In genomic region chr16:46658925-46659324, GRCh38 we compare ENCODE assay signal across 1 cellular context.
A peak's percentile ranks its signal among the peaks of the same experiment; 100 is the strongest.
TF ChIP-seq lines count a peak whose summit lies in the region.

No MANE protein-coding gene starts in this region.

TF ChIP-seq in GM12878, 131 proteins besides CTCF, POLR2A, EP300 and RAD21 (continued from another document and continues in another):
- TF ChIP-seq ZBTB40 (IDR thresholded peaks at IDR 0.05; ENCODE audit: borderline replicate concordance) = no peak
- TF ChIP-seq ZZZ3 (IDR thresholded peaks at IDR 0.05; ENCODE audit: control insufficient read depth, insufficient read length, low read depth) = no peak
- TF ChIP-seq BHLHE40 (IDR thresholded peaks at IDR 0.05; ENCODE audit: borderline replicate concordance in 1 of 2, low read depth in 2 of 2, low read length in 1 of 2) = no peak
- no peak for TF ChIP-seq MLLT1 (IDR thresholded peaks at IDR 0.05)
- TF ChIP-seq BCL3 (IDR thresholded peaks at IDR 0.05; ENCODE audit: borderline replicate concordance, insufficient read depth, low read depth, low read length, poor library complexity, severe bottlenecking) = peak; percentile 41
- TF ChIP-seq NFIC (IDR thresholded peaks at IDR 0.05; ENCODE audit: low read depth, low read length) = peak; percentile 78
- TF ChIP-seq YBX1 (IDR thresholded peaks at IDR 0.05) = no peak
- no peak for TF ChIP-seq CHD2 (IDR thresholded peaks at IDR 0.05; ENCODE audit: borderline replicate concordance, low read depth, low read length)
- no peak for TF ChIP-seq RBBP5 (conservative IDR thresholded peaks at IDR 0.05)
- TF ChIP-seq CREM (IDR thresholded peaks at IDR 0.05; ENCODE audit: low read depth) = peak; percentile 46; the same call in 1 of the 2 replicates
- TF ChIP-seq PRDM15 (CRISPR knock-in tag; IDR thresholded peaks at IDR 0.05) = no peak
- TF ChIP-seq JUND (IDR thresholded peaks at IDR 0.05; ENCODE audit: low read depth, low read length) = no peak
- TF ChIP-seq SIX5 (IDR thresholded peaks at IDR 0.05; ENCODE audit: low read depth, low read length, severe bottlenecking) = no peak
- no peak for TF ChIP-seq SUPT20H (IDR thresholded peaks at IDR 0.05; ENCODE audit: borderline replicate concordance, control insufficient read depth, low read depth, low read length)
- TF ChIP-seq MYB (IDR thresholded peaks at IDR 0.05; ENCODE audit: borderline replicate concordance, low read depth, low read length) = no peak
- TF ChIP-seq ETV6 (conservative IDR thresholded peaks at IDR 0.05 in 1 of 2, IDR thresholded peaks at IDR 0.05 in 1 of 2; ENCODE audit: borderline replicate concordance in 1 of 2, low read depth in 1 of 2) = peak in 1 of 2 experiments; percentile 94; a peak in 2 of 4 replicates
- no peak for TF ChIP-seq RAD51 (IDR thresholded peaks at IDR 0.05)
- TF ChIP-seq REST (IDR thresholded peaks at IDR 0.05; ENCODE audit: low read depth, low read length) = no peak
- TF ChIP-seq SREBF2 (IDR thresholded peaks at IDR 0.05; ENCODE audit: low read length) = no peak
- no peak for TF ChIP-seq CUX1 (IDR thresholded peaks at IDR 0.05; ENCODE audit: insufficient replicate concordance, low read depth, low read length)
- no peak for TF ChIP-seq TCF7 (IDR thresholded peaks at IDR 0.05; ENCODE audit: borderline replicate concordance)
- TF ChIP-seq BMI1 (IDR thresholded peaks at IDR 0.05; ENCODE audit: borderline replicate concordance) = no peak
- TF ChIP-seq IRF3 (IDR thresholded peaks at IDR 0.05) = no peak
- TF ChIP-seq MYC (IDR thresholded peaks at IDR 0.05; ENCODE audit: insufficient read depth, insufficient read length, insufficient replicate concordance, low read length, severe bottlenecking) = no peak
- TF ChIP-seq ZNF592 (IDR thresholded peaks at IDR 0.05) = no peak
